Comparison of ENCODE assay signal across 8 cellular contexts in genomic region chr2:168211664-168212163, GRCh38. TPM values are rescaled to one million over a fixed set of nuclear protein-coding genes. Genes with fewer than 3 reads are reported as not detected.
DNase-seq lines count a peak whose midpoint lies in the region; ATAC-seq and TF ChIP-seq lines count a peak whose summit lies in the region.

No MANE protein-coding gene starts in this region.

- no peak for TF ChIP-seq CTCF in Caco-2 (IDR thresholded peaks at IDR 0.05; ENCODE audit: insufficient read depth in 1 of 2, low read depth in 1 of 2, low read length in 1 of 2, severe bottlenecking in 1 of 2, unreplicated experiment in 1 of 2)

- peak overlapping the region; percentile 34 for H3K4me3 Mint-ChIP-seq in Caco-2 (ENCODE audit: unreplicated experiment)
- peak overlapping the region; percentile 60 for H3K4me3 Mint-ChIP-seq in activated CD4-positive, alpha-beta memory T cell treated with anti-CD3 and anti-CD28 coated beads for 36 hours

- intact Hi-C loops in Caco-2 (cut with micrococcal nuclease; ENCODE audit: unreplicated experiment), result no loop called here
- intact Hi-C loops in activated CD4-positive, alpha-beta memory T cell treated with anti-CD3 and anti-CD28 coated beads for 36 hours (cut with micrococcal nuclease), result loop anchor here (1.0 to 5.0 kb wide), 10 partner anchors 13 to 349 kb away; no protein-coding TSS in a partner anchor

- H3K36me3 Mint-ChIP-seq in Caco-2 (ENCODE audit: insufficient read depth, unreplicated experiment), result no peaks in the 10 kb centered on the region
- peaks cover 13% of the 10 kb centered on the region for H3K36me3 Mint-ChIP-seq in activated CD4-positive, alpha-beta memory T cell treated with anti-CD3 and anti-CD28 coated beads for 36 hours

- H3K27me3 Mint-ChIP-seq in Caco-2 (ENCODE audit: insufficient read depth, unreplicated experiment), result no peaks in the 10 kb centered on the region
- H3K27me3 Mint-ChIP-seq in activated CD4-positive, alpha-beta memory T cell treated with anti-CD3 and anti-CD28 coated beads for 36 hours, result no peaks in the 10 kb centered on the region

- POLR2A ChIA-PET in Caco-2 (lab: Charles Lee), result no interaction called here
- POLR2A ChIA-PET in activated CD4-positive, alpha-beta memory T cell treated with anti-CD3 and anti-CD28 coated beads for 36 hours (lab: Charles Lee), result interaction anchor here (0.7 to 3.2 kb wide), 15 partner anchors 10 to 279 kb away, joined by 3 to 29 read pairs (median 7); no protein-coding TSS in a partner anchor

- peak overlapping the region; percentile 73 for H3K9ac ChIP-seq in mucosa of stomach (ENCODE audit: low read length)

- peaks cover 10% of the 10 kb centered on the region for H3K9me3 Mint-ChIP-seq in Caco-2 (ENCODE audit: unreplicated experiment)
- H3K9me3 Mint-ChIP-seq in activated CD4-positive, alpha-beta memory T cell treated with anti-CD3 and anti-CD28 coated beads for 36 hours, result no peaks in the 10 kb centered on the region

- H3K4me1 Mint-ChIP-seq in Caco-2 (ENCODE audit: low read depth, unreplicated experiment), result peaks cover 26% of the 10 kb centered on the region
- H3K4me1 Mint-ChIP-seq in activated CD4-positive, alpha-beta memory T cell treated with anti-CD3 and anti-CD28 coated beads for 36 hours (ENCODE audit: low read depth), result peaks cover 74% of the 10 kb centered on the region

- ATAC-seq in GM21737 (IDR thresholded peaks at IDR 0.05; ENCODE audit: unreplicated experiment) (peak; percentile 76), GM21529 (IDR thresholded peaks at IDR 0.05; ENCODE audit: unreplicated experiment) (no peak)

- H3K27me3 ChIP-seq in Caco-2 (replicated peaks; ENCODE audit: control insufficient read depth, insufficient read depth, low read length) (no peaks in the 10 kb centered on the region), mucosa of stomach (ENCODE audit: control insufficient read depth, insufficient read depth, low read length) (no peaks in the 10 kb centered on the region)

- no peak for DNase-seq in Caco-2
- peak; percentile 76 for DNase-seq in activated CD4-positive, alpha-beta memory T cell treated with anti-CD3 and anti-CD28 coated beads for 36 hours
- no peak for DNase-seq in SW 1271 (lab: John Stamatoyannopoulos, UW)
- no peak for DNase-seq in activated CD4-positive, CD25-positive, alpha-beta regulatory T cell (lab: John Stamatoyannopoulos, UW)
- no peak for DNase-seq in NK-92 (lab: John Stamatoyannopoulos, UW; ENCODE audit: unreplicated experiment)

- H3K4me1 ChIP-seq in Caco-2 (peaks cover 27% of the 10 kb centered on the region), mucosa of stomach (ENCODE audit: control insufficient read depth, insufficient read depth, low read length) (peaks cover 71% of the 10 kb centered on the region)

- TSS peak; percentile 91 for BruUV-seq in Caco-2 (replicated peaks; lab: Mats Ljungman, UMichigan)

- H3K9me3 ChIP-seq in Caco-2 (no peaks in the 10 kb centered on the region), mucosa of stomach (ENCODE audit: control insufficient read depth, low read length) (no peaks in the 10 kb centered on the region)

- peak overlapping the region; percentile 2 for H3K27ac Mint-ChIP-seq in Caco-2 (ENCODE audit: unreplicated experiment)
- peak overlapping the region; percentile 98 for H3K27ac Mint-ChIP-seq in activated CD4-positive, alpha-beta memory T cell treated with anti-CD3 and anti-CD28 coated beads for 36 hours

- CTCF ChIA-PET in Caco-2 (lab: Charles Lee), result no interaction called here
- CTCF ChIA-PET in activated CD4-positive, alpha-beta memory T cell treated with anti-CD3 and anti-CD28 coated beads for 36 hours (lab: Charles Lee), result interaction anchor here (0.9 to 2.7 kb wide), 7 partner anchors 16 to 278 kb away, joined by 3 to 24 read pairs (median 5); partner anchors contain the start of gene STK39

- H3K4me3 ChIP-seq in Caco-2 (ENCODE audit: low read depth, low read length) (no peak overlapping the region), mucosa of stomach (ENCODE audit: low read length) (peak overlapping the region; percentile 14)

- no peaks in the 10 kb centered on the region for H3K36me3 ChIP-seq in Caco-2 (ENCODE audit: control insufficient read depth, insufficient read depth, low read length)
- H3K36me3 ChIP-seq in mucosa of stomach (ENCODE audit: control insufficient read depth, insufficient read depth, low read length), result no peaks in the 10 kb centered on the region

RNA-seq across cellular contexts. Expression of gene STK39, which starts 35.7 kb away (rescaled TPM):
- total RNA-seq in Caco-2 (2022), result 2.9 and 5.1 TPM in 2 replicates
- total RNA-seq in activated CD4-positive, alpha-beta memory T cell treated with anti-CD3 and anti-CD28 coated beads for 36 hours, result 10 to 100 TPM; 53.8 to 55.4 TPM
